Comparison of ENCODE assay signal across 10 cellular contexts in the genomic region with DNA sequence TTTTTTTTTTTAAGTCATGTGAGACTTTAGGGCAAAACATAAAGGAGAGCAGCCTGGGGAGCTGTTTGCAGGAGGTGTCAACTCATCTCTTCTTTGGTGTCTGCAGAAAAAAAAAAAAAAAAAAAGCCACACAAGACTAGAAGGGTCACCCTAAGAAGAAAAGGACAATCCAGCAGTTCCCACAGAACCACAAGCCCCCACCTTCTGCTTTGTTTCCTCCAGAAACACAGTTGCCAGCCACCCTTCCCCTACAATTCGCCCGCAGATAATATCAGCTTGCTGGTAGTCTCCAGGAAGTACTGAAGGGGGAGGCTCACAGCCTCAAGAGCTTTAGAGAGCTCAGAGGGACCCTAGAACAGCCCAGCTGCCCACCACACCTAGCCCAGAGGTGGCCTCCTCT. TPM values are rescaled to one million over a fixed set of nuclear protein-coding genes. Genes with fewer than 3 reads are reported as not detected.
A peak's percentile ranks its signal among the peaks of the same experiment; 100 is the strongest.
DNase-seq lines count a peak whose midpoint lies in the region; ATAC-seq and TF ChIP-seq lines count a peak whose summit lies in the region.
"Had no signal": no experiment of that assay in that cellular context is flagged by ENCODE, and none has a peak within 500 bp of the region (broad histone marks: within the 10 kb centered on the region; RNA-seq: fewer than 3 reads in every experiment).

No MANE protein-coding gene starts in this region.

- POLR2A ChIA-PET in CD4-positive, alpha-beta T cell (lab: Charles Lee): interaction anchor here (0.6 to 3.7 kb wide), 17 partner anchors 10 to 104 kb away, joined by 3 to 68 read pairs (median 4); partner anchors contain the start of genes EEF2 and ZBTB7A
- POLR2A ChIA-PET in activated CD4-positive, alpha-beta T cell treated with anti-CD3 and anti-CD28 coated beads, Interleukin-2, amount 10 ng/mL, durations not matched to agents 7 days and 5 days (lab: Charles Lee): interaction anchor here (0.5 to 1.2 kb wide), 2 partner anchors 16 kb away, joined by 3 to 4 read pairs; no protein-coding TSS in a partner anchor

- DNase-seq in CD4-positive, alpha-beta T cell: peak in 7 of 10 experiments; percentile 21 to 52 (median 40)
- DNase-seq in activated CD4-positive, alpha-beta T cell treated with anti-CD3 and anti-CD28 coated beads, Interleukin-2, amount 10 ng/mL, durations not matched to agents 7 days and 5 days: peak; percentile 85
- DNase-seq in GM19240 (ENCODE audit: insufficient read length, low spot score) (no peak), AG20443 (ENCODE audit: low spot score) (no peak)
- DNase-seq: dorsolateral prefrontal cortex, GM23248 had no signal

- H3K4me3 Mint-ChIP-seq in CD4-positive, alpha-beta T cell: peak overlapping the region; percentile 80
- H3K4me3 Mint-ChIP-seq in activated CD4-positive, alpha-beta T cell treated with anti-CD3 and anti-CD28 coated beads, Interleukin-2, amount 10 ng/mL, durations not matched to agents 7 days and 5 days: peak overlapping the region; percentile 65

- H3K4me1 ChIP-seq in mucosa of rectum (ENCODE audit: control insufficient read depth in 2 of 2, insufficient read depth in 2 of 2, low read length in 2 of 2): peaks cover 16 to 18% of the 10 kb centered on the region in 2 donors

- peaks cover 7 to 16% of the 10 kb centered on the region in 2 donors for H3K36me3 ChIP-seq in mucosa of rectum (ENCODE audit: control insufficient read depth in 2 of 2, insufficient read depth in 2 of 2, low read length in 2 of 2)

- H3K27me3 ChIP-seq in CD4-positive, alpha-beta T cell (ENCODE audit: control insufficient read depth, insufficient read depth, low read length): no peaks in the 10 kb centered on the region
- no peaks in the 10 kb centered on the region for H3K27me3 ChIP-seq in mucosa of rectum (ENCODE audit: control insufficient read depth in 2 of 2, insufficient read depth in 2 of 2, low read length in 2 of 2)
- H3K27me3 ChIP-seq: dorsolateral prefrontal cortex had no signal

- H3K36me3 Mint-ChIP-seq in CD4-positive, alpha-beta T cell (ENCODE audit: low read depth): peaks cover 6% of the 10 kb centered on the region
- H3K36me3 Mint-ChIP-seq in activated CD4-positive, alpha-beta T cell treated with anti-CD3 and anti-CD28 coated beads, Interleukin-2, amount 10 ng/mL, durations not matched to agents 7 days and 5 days (ENCODE audit: low read depth): peaks cover 21% of the 10 kb centered on the region

- peaks cover 44% of the 10 kb centered on the region for H3K4me1 Mint-ChIP-seq in CD4-positive, alpha-beta T cell (ENCODE audit: low read depth)
- H3K4me1 Mint-ChIP-seq in activated CD4-positive, alpha-beta T cell treated with anti-CD3 and anti-CD28 coated beads, Interleukin-2, amount 10 ng/mL, durations not matched to agents 7 days and 5 days: peaks cover 65% of the 10 kb centered on the region

- H3K9ac ChIP-seq in mucosa of rectum (ENCODE audit: low read depth in 1 of 2, low read length in 2 of 2): no peak overlapping the region
- H3K9ac ChIP-seq: GM23248 had no signal

- no peak for TF ChIP-seq CTCF in CD4-positive, alpha-beta T cell (IDR thresholded peaks at IDR 0.05)

- H3K27ac Mint-ChIP-seq in CD4-positive, alpha-beta T cell: peak overlapping the region; percentile 95
- H3K27ac Mint-ChIP-seq in activated CD4-positive, alpha-beta T cell treated with anti-CD3 and anti-CD28 coated beads, Interleukin-2, amount 10 ng/mL, durations not matched to agents 7 days and 5 days: peak overlapping the region; percentile 96

- intact Hi-C loops in CD4-positive, alpha-beta T cell (cut with DNase I, micrococcal nuclease): loop anchor here (2.0 to 5.0 kb wide), 2 partner anchors 16 to 33 kb away; partner anchors contain the start of gene MAP2K2 (in 1 of the 2)

- CTCF ChIA-PET in CD4-positive, alpha-beta T cell (lab: Charles Lee): interaction anchor here (0.7 kb wide), 1 partner anchor 311 kb away, joined by 3 read pairs; no protein-coding TSS in a partner anchor
- CTCF ChIA-PET in activated CD4-positive, alpha-beta T cell treated with anti-CD3 and anti-CD28 coated beads, Interleukin-2, amount 10 ng/mL, durations not matched to agents 7 days and 5 days (lab: Charles Lee): interaction anchor here (0.8 to 1.6 kb wide), 4 partner anchors 10 to 101 kb away, joined by 3 to 6 read pairs (median 4); no protein-coding TSS in a partner anchor

- H3K27me3 Mint-ChIP-seq in CD4-positive, alpha-beta T cell: no peaks in the 10 kb centered on the region
- no peaks in the 10 kb centered on the region for H3K27me3 Mint-ChIP-seq in activated CD4-positive, alpha-beta T cell treated with anti-CD3 and anti-CD28 coated beads, Interleukin-2, amount 10 ng/mL, durations not matched to agents 7 days and 5 days

- H3K27ac ChIP-seq in CD4-positive, alpha-beta T cell (ENCODE audit: low read depth, low read length): peak overlapping the region; percentile 52
- H3K27ac ChIP-seq in mucosa of rectum (ENCODE audit: low read depth in 2 of 2, low read length in 2 of 2): peak overlapping the region; percentile 55 to 65
- H3K27ac ChIP-seq: GM23248 had no signal

- peak overlapping the region in 1 of 2 donors; percentile 20 for H3K4me3 ChIP-seq in mucosa of rectum (ENCODE audit: low read length in 2 of 2)
- H3K4me3 ChIP-seq: GM23248 had no signal

- H3K9me3 ChIP-seq in CD4-positive, alpha-beta T cell (ENCODE audit: control insufficient read depth, low read length): no peaks in the 10 kb centered on the region
- no peaks in the 10 kb centered on the region for H3K9me3 ChIP-seq in mucosa of rectum (ENCODE audit: control insufficient read depth in 2 of 2, low read length in 2 of 2)

- peak; percentile 77 for ATAC-seq in CD4-positive, alpha-beta T cell (ENCODE audit: poor library complexity)
- ATAC-seq in HG02623 (IDR thresholded peaks at IDR 0.05; ENCODE audit: unreplicated experiment) (peak; percentile 18), GM21360 (IDR thresholded peaks at IDR 0.05; ENCODE audit: unreplicated experiment) (no peak), HG03342 (IDR thresholded peaks at IDR 0.05; ENCODE audit: unreplicated experiment) (no peak)

- no peaks in the 10 kb centered on the region for H3K9me3 Mint-ChIP-seq in CD4-positive, alpha-beta T cell
- H3K9me3 Mint-ChIP-seq in activated CD4-positive, alpha-beta T cell treated with anti-CD3 and anti-CD28 coated beads, Interleukin-2, amount 10 ng/mL, durations not matched to agents 7 days and 5 days: no peaks in the 10 kb centered on the region

RNA-seq across cellular contexts. Expression of gene ZBTB7A, which starts 22.3 kb away (rescaled TPM):
- 10 to 100 TPM; 44.2 to 47.2 TPM for total RNA-seq in CD4-positive, alpha-beta T cell
- total RNA-seq in activated CD4-positive, alpha-beta T cell treated with anti-CD3 and anti-CD28 coated beads, Interleukin-2, amount 10 ng/mL, durations not matched to agents 7 days and 5 days: 10 to 100 TPM; 39.4 to 47.5 TPM

RNA-seq across cellular contexts. Expression of gene MAP2K2, which starts 34.9 kb away (rescaled TPM):
- 10 to 100 TPM; 72.7 to 77.6 TPM for total RNA-seq in CD4-positive, alpha-beta T cell
- 100 to 1,000 TPM; 175 to 202 TPM for total RNA-seq in activated CD4-positive, alpha-beta T cell treated with anti-CD3 and anti-CD28 coated beads, Interleukin-2, amount 10 ng/mL, durations not matched to agents 7 days and 5 days

Comparison
In these comparisons a context has a peak if more than half of its experiments do, and no peak if none do; other contexts are left out.
1. ATAC-seq: peak in CD4-positive, alpha-beta T cell (single experiment) and HG02623 (single experiment); none in GM21360 (single experiment) and HG03342 (single experiment).
2. DNase-seq: peak in CD4-positive, alpha-beta T cell (7 of 10) and activated CD4-positive, alpha-beta T cell treated with anti-CD3 and anti-CD28 coated beads, Interleukin-2, amount 10 ng/mL, durations not matched to agents 7 days and 5 days (single experiment); none in GM19240 (single experiment) and AG20443 (single experiment).